1 cellular context compared by ENCODE assay signal in genomic region chr12:104177663-104178501, GRCh38.
TF ChIP-seq lines count a peak whose summit lies in the region.

No MANE protein-coding gene starts in this region.

TF ChIP-seq in HEK293, 187 proteins besides CTCF, POLR2A, EP300 and RAD21 (continued from another document and continues in another):
- TF ChIP-seq ZNF19 (tag by site-specific recombination; IDR thresholded peaks at IDR 0.05; ENCODE audit: low read depth), result no peak
- TF ChIP-seq ZNF707 (tag by site-specific recombination; IDR thresholded peaks at IDR 0.05), result no peak
- no peak for TF ChIP-seq ZNF488 (tag by site-specific recombination; IDR thresholded peaks at IDR 0.05)
- TF ChIP-seq SP7 (tag by site-specific recombination; IDR thresholded peaks at IDR 0.05), result peak; percentile 38
- TF ChIP-seq ZBTB8A (tag by site-specific recombination; IDR thresholded peaks at IDR 0.05), result no peak
- no peak for TF ChIP-seq ZNF202 (tag by site-specific recombination; IDR thresholded peaks at IDR 0.05; ENCODE audit: borderline replicate concordance)
- TF ChIP-seq, protein P1, sequence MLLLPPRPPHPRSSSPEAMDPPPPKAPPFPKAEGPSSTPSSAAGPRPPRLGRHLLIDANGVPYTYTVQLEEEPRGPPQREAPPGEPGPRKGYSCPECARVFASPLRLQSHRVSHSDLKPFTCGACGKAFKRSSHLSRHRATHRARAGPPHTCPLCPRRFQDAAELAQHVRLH (tag by site-specific recombination; IDR thresholded peaks at IDR 0.05), result no peak
- TF ChIP-seq KLF10 (tag by site-specific recombination; IDR thresholded peaks at IDR 0.05), result no peak
- TF ChIP-seq, protein P2, sequence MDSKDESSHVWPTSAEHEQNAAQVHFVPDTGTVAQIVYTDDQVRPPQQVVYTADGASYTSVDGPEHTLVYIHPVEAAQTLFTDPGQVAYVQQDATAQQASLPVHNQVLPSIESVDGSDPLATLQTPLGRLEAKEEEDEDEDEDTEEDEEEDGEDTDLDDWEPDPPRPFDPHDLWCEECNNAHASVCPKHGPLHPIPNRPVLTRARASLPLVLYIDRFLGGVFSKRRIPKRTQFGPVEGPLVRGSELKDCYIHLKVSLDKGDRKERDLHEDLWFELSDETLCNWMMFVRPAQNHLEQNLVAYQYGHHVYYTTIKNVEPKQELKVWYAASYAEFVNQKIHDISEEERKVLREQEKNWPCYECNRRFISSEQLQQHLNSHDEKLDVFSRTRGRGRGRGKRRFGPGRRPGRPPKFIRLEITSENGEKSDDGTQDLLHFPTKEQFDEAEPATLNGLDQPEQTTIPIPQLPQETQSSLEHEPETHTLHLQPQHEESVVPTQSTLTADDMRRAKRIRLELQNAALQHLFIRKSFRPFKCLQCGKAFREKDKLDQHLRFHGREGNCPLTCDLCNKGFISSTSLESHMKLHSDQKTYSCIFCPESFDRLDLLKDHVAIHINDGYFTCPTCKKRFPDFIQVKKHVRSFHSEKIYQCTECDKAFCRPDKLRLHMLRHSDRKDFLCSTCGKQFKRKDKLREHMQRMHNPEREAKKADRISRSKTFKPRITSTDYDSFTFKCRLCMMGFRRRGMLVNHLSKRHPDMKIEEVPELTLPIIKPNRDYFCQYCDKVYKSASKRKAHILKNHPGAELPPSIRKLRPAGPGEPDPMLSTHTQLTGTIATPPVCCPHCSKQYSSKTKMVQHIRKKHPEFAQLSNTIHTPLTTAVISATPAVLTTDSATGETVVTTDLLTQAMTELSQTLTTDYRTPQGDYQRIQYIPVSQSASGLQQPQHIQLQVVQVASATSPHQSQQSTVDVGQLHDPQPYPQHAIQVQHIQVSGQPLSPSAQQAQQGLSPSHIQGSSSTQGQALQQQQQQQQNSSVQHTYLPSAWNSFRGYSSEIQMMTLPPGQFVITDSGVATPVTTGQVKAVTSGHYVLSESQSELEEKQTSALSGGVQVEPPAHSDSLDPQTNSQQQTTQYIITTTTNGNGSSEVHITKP (tag by site-specific recombination; IDR thresholded peaks at IDR 0.05), result peak; percentile 71
- TF ChIP-seq SCRT2 (tag by site-specific recombination; IDR thresholded peaks at IDR 0.05), result no peak
- TF ChIP-seq ZBTB1 (tag by site-specific recombination; IDR thresholded peaks at IDR 0.05), result no peak
- no peak for TF ChIP-seq ZNF302 (tag by site-specific recombination; IDR thresholded peaks at IDR 0.05; ENCODE audit: low read depth)
- TF ChIP-seq REPIN1 (tag by site-specific recombination; IDR thresholded peaks at IDR 0.05; ENCODE audit: low read depth), result no peak
- TF ChIP-seq HOXC10 (CRISPR knock-in tag; IDR thresholded peaks at IDR 0.05), result no peak
- no peak for TF ChIP-seq ZNF23 (tag by site-specific recombination; IDR thresholded peaks at IDR 0.05; ENCODE audit: borderline replicate concordance)
- no peak for TF ChIP-seq ZNF16 (tag by site-specific recombination; IDR thresholded peaks at IDR 0.05; ENCODE audit: low read depth)
- TF ChIP-seq, protein P3, sequence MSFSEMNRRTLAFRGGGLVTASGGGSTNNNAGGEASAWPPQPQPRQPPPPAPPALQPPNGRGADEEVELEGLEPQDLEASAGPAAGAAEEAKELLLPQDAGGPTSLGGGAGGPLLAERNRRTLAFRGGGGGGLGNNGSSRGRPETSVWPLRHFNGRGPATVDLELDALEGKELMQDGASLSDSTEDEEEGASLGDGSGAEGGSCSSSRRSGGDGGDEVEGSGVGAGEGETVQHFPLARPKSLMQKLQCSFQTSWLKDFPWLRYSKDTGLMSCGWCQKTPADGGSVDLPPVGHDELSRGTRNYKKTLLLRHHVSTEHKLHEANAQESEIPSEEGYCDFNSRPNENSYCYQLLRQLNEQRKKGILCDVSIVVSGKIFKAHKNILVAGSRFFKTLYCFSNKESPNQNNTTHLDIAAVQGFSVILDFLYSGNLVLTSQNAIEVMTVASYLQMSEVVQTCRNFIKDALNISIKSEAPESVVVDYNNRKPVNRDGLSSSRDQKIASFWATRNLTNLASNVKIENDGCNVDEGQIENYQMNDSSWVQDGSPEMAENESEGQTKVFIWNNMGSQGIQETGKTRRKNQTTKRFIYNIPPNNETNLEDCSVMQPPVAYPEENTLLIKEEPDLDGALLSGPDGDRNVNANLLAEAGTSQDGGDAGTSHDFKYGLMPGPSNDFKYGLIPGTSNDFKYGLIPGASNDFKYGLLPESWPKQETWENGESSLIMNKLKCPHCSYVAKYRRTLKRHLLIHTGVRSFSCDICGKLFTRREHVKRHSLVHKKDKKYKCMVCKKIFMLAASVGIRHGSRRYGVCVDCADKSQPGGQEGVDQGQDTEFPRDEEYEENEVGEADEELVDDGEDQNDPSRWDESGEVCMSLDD (tag by site-specific recombination; IDR thresholded peaks at IDR 0.05), result no peak
- TF ChIP-seq, protein P4, sequence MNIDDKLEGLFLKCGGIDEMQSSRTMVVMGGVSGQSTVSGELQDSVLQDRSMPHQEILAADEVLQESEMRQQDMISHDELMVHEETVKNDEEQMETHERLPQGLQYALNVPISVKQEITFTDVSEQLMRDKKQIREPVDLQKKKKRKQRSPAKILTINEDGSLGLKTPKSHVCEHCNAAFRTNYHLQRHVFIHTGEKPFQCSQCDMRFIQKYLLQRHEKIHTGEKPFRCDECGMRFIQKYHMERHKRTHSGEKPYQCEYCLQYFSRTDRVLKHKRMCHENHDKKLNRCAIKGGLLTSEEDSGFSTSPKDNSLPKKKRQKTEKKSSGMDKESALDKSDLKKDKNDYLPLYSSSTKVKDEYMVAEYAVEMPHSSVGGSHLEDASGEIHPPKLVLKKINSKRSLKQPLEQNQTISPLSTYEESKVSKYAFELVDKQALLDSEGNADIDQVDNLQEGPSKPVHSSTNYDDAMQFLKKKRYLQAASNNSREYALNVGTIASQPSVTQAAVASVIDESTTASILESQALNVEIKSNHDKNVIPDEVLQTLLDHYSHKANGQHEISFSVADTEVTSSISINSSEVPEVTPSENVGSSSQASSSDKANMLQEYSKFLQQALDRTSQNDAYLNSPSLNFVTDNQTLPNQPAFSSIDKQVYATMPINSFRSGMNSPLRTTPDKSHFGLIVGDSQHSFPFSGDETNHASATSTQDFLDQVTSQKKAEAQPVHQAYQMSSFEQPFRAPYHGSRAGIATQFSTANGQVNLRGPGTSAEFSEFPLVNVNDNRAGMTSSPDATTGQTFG (tag by site-specific recombination; IDR thresholded peaks at IDR 0.05; ENCODE audit: borderline replicate concordance), result no peak
- no peak for TF ChIP-seq ZNF426 (tag by site-specific recombination; IDR thresholded peaks at IDR 0.05)
- TF ChIP-seq ZNF2 (tag by site-specific recombination; IDR thresholded peaks at IDR 0.05), result no peak
- TF ChIP-seq, protein P5, sequence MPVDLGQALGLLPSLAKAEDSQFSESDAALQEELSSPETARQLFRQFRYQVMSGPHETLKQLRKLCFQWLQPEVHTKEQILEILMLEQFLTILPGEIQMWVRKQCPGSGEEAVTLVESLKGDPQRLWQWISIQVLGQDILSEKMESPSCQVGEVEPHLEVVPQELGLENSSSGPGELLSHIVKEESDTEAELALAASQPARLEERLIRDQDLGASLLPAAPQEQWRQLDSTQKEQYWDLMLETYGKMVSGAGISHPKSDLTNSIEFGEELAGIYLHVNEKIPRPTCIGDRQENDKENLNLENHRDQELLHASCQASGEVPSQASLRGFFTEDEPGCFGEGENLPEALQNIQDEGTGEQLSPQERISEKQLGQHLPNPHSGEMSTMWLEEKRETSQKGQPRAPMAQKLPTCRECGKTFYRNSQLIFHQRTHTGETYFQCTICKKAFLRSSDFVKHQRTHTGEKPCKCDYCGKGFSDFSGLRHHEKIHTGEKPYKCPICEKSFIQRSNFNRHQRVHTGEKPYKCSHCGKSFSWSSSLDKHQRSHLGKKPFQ (tag by site-specific recombination; IDR thresholded peaks at IDR 0.05), result no peak
- no peak for TF ChIP-seq ZNF26 (tag by site-specific recombination; IDR thresholded peaks at IDR 0.05)
- TF ChIP-seq, protein P6, sequence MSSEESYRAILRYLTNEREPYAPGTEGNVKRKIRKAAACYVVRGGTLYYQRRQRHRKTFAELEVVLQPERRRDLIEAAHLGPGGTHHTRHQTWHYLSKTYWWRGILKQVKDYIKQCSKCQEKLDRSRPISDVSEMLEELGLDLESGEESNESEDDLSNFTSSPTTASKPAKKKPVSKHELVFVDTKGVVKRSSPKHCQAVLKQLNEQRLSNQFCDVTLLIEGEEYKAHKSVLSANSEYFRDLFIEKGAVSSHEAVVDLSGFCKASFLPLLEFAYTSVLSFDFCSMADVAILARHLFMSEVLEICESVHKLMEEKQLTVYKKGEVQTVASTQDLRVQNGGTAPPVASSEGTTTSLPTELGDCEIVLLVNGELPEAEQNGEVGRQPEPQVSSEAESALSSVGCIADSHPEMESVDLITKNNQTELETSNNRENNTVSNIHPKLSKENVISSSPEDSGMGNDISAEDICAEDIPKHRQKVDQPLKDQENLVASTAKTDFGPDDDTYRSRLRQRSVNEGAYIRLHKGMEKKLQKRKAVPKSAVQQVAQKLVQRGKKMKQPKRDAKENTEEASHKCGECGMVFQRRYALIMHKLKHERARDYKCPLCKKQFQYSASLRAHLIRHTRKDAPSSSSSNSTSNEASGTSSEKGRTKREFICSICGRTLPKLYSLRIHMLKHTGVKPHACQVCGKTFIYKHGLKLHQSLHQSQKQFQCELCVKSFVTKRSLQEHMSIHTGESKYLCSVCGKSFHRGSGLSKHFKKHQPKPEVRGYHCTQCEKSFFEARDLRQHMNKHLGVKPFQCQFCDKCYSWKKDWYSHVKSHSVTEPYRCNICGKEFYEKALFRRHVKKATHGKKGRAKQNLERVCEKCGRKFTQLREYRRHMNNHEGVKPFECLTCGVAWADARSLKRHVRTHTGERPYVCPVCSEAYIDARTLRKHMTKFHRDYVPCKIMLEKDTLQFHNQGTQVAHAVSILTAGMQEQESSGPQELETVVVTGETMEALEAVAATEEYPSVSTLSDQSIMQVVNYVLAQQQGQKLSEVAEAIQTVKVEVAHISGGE (tag by site-specific recombination; conservative IDR thresholded peaks at IDR 0.05; ENCODE audit: low read depth), result no peak
- TF ChIP-seq ZNF114 (tag by site-specific recombination; IDR thresholded peaks at IDR 0.05), result no peak
- 0 out of 2 replicates have a peak, but pooled peaks have one; percentile 19 for TF ChIP-seq ZFHX2 (tag by site-specific recombination; conservative IDR thresholded peaks at IDR 0.05)
- TF ChIP-seq ZNF555 (tag by site-specific recombination; conservative IDR thresholded peaks at IDR 0.05), result no peak
- no peak for TF ChIP-seq ZNF501 (tag by site-specific recombination; IDR thresholded peaks at IDR 0.05)
- no peak for TF ChIP-seq ZBTB7A (tag by site-specific recombination; IDR thresholded peaks at IDR 0.05; ENCODE audit: low read depth)
- TF ChIP-seq ZNF747 (tag by site-specific recombination; IDR thresholded peaks at IDR 0.05), result no peak
- no peak for TF ChIP-seq ZNF776 (tag by site-specific recombination; IDR thresholded peaks at IDR 0.05; ENCODE audit: borderline replicate concordance)
- TF ChIP-seq ZNF248 (tag by site-specific recombination; IDR thresholded peaks at IDR 0.05), result no peak
- TF ChIP-seq ZNF571 (tag by site-specific recombination; IDR thresholded peaks at IDR 0.05), result no peak
- no peak for TF ChIP-seq KLF16 (tag by site-specific recombination; IDR thresholded peaks at IDR 0.05)
- TF ChIP-seq, protein P7, sequence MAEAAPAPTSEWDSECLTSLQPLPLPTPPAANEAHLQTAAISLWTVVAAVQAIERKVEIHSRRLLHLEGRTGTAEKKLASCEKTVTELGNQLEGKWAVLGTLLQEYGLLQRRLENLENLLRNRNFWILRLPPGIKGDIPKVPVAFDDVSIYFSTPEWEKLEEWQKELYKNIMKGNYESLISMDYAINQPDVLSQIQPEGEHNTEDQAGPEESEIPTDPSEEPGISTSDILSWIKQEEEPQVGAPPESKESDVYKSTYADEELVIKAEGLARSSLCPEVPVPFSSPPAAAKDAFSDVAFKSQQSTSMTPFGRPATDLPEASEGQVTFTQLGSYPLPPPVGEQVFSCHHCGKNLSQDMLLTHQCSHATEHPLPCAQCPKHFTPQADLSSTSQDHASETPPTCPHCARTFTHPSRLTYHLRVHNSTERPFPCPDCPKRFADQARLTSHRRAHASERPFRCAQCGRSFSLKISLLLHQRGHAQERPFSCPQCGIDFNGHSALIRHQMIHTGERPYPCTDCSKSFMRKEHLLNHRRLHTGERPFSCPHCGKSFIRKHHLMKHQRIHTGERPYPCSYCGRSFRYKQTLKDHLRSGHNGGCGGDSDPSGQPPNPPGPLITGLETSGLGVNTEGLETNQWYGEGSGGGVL (tag by site-specific recombination; IDR thresholded peaks at IDR 0.05), result 0 out of 2 replicates have a peak, but pooled peaks have one; percentile 28
- no peak for TF ChIP-seq ZNF514 (tag by site-specific recombination; IDR thresholded peaks at IDR 0.05)
- TF ChIP-seq ZNF529 (tag by site-specific recombination; IDR thresholded peaks at IDR 0.05; ENCODE audit: insufficient replicate concordance), result no peak
- no peak for TF ChIP-seq ZSCAN16 (tag by site-specific recombination; IDR thresholded peaks at IDR 0.05)
- TF ChIP-seq ZNF155 (tag by site-specific recombination; IDR thresholded peaks at IDR 0.05), result no peak
- no peak for TF ChIP-seq ZNF560 (tag by site-specific recombination; IDR thresholded peaks at IDR 0.05; ENCODE audit: borderline replicate concordance)
- no peak for TF ChIP-seq SETDB1 (IDR thresholded peaks at IDR 0.05; ENCODE audit: insufficient read length, low read length)
- TF ChIP-seq KLF9 (tag by site-specific recombination; IDR thresholded peaks at IDR 0.05; ENCODE audit: low read depth), result no peak
- TF ChIP-seq BCL11B (tag by site-specific recombination; IDR thresholded peaks at IDR 0.05; ENCODE audit: low read depth), result no peak
- peak; percentile 58 for TF ChIP-seq ZNF654 (tag by site-specific recombination; IDR thresholded peaks at IDR 0.05; ENCODE audit: low read depth)
- TF ChIP-seq ZNF48 (tag by site-specific recombination; IDR thresholded peaks at IDR 0.05), result no peak
- TF ChIP-seq ZNF274 (IDR thresholded peaks at IDR 0.05; ENCODE audit: low read length), result no peak
- TF ChIP-seq ZNF274 (tag by site-specific recombination; IDR thresholded peaks at IDR 0.05; ENCODE audit: borderline replicate concordance), result no peak
- TF ChIP-seq TRIM28 (IDR thresholded peaks at IDR 0.05; ENCODE audit: borderline replicate concordance, low read length), result peak; percentile 64
- no peak for TF ChIP-seq SP3 (tag by site-specific recombination; IDR thresholded peaks at IDR 0.05)
- TF ChIP-seq ZNF221 (tag by site-specific recombination; IDR thresholded peaks at IDR 0.05; ENCODE audit: borderline replicate concordance), result no peak
